Comparison of ENCODE assay signal across 27 cellular contexts in the genomic region with DNA sequence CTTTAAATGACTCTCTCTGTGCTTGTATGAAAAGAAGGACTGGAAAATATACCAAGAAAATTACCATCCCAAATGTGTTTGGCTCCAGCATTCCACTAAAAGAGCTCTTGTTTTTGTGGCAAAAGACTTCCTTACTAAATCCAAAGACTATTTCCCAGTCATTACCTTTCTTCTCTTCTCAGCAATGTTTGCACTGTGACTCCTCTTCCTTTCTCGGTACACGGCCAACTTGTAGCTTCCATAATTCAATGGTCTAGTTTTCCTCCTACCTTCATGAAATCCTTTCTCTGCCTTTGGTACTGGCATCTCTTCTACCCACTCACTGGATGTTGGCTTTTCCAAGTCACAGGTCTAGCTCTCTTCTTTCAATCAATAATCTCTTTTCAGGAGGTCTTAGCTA.
A peak's percentile ranks its signal among the peaks of the same experiment; 100 is the strongest.
DNase-seq lines count a peak whose midpoint lies in the region; ATAC-seq and TF ChIP-seq lines count a peak whose summit lies in the region.
"Had no signal": no experiment of that assay in that cellular context is flagged by ENCODE, and none has a peak within 500 bp of the region (broad histone marks: within the 10 kb centered on the region; RNA-seq: fewer than 3 reads in every experiment).

No MANE protein-coding gene starts in this region.

- DNase-seq in PC-3, result peak; percentile 67
- no peak for DNase-seq in HuH-7 (ENCODE audit: low spot score)
- DNase-seq: 8988T; ACHN; AML-193; BE2C; C1 segment of cervical spinal cord; Caco-2; Calu3; CD4-positive, alpha-beta memory T cell; CD4-positive, alpha-beta T cell; CD4-positive, CD25-positive, alpha-beta regulatory T cell; CD8-positive, alpha-beta memory T cell; CD8-positive, alpha-beta T cell; COR-L47; DMS 273 treated with DMSO at 0.1 percent for 48 hours; DMS153; DMS53; DMS79; DMS79 treated with DMSO at 0.1 percent for 48 hours; DND-41; EL had no signal

- 0 out of 2 replicates have a peak overlapping the region, but pooled peaks have one; percentile 2 for H3K27ac ChIP-seq in PC-3 (ENCODE audit: low read length)
- H3K27ac ChIP-seq: 22Rv1; A549; BLaER1; BLaER1 treated with 17β-estradiol and CSF1 and Interleukin-3, amounts not matched to agents 10 nM and 100 nM; C4-2B had no signal

- no peaks in the 10 kb centered on the region for H3K9me2 ChIP-seq in PC-3 (replicated peaks; ENCODE audit: low read length)

- no peaks in the 10 kb centered on the region for H4K20me1 ChIP-seq in PC-3 (ENCODE audit: low read length)
- H4K20me1 ChIP-seq: BLaER1; BLaER1 treated with 17β-estradiol and CSF1 and Interleukin-3, amounts not matched to agents 10 nM and 100 nM had no signal

- H3K9ac ChIP-seq in PC-3 (ENCODE audit: low read length), result no peak overlapping the region
- H3K9ac ChIP-seq: BLaER1; BLaER1 treated with 17β-estradiol and CSF1 and Interleukin-3, amounts not matched to agents 10 nM and 100 nM had no signal

- CTCF ChIA-PET in PC-3 (lab: Charles Lee), result no interaction called here

- H2AFZ ChIP-seq in PC-3 (ENCODE audit: low read length), result no peak overlapping the region

- H3F3A ChIP-seq in PC-3 (ENCODE audit: low read length, unreplicated experiment), result no peaks in the 10 kb centered on the region

- H3K79me2 ChIP-seq in PC-3 (ENCODE audit: low read length), result no peaks in the 10 kb centered on the region

- TF ChIP-seq CTCF in PC-3 (conservative IDR thresholded peaks at IDR 0.05; ENCODE audit: low read depth, low read length), result no peak

- no TSS peak for BruUV-seq in PC-3 (replicated peaks; lab: Mats Ljungman, UMichigan)

- no peaks in the 10 kb centered on the region for H3K27me3 ChIP-seq in PC-3 (ENCODE audit: low read length)
- H3K27me3 ChIP-seq: BLaER1; BLaER1 treated with 17β-estradiol and CSF1 and Interleukin-3, amounts not matched to agents 10 nM and 100 nM had no signal

- no peaks in the 10 kb centered on the region for H3K9me3 ChIP-seq in PC-3 (ENCODE audit: low read length)
- H3K9me3 ChIP-seq: A549; BE2C; BLaER1; BLaER1 treated with 17β-estradiol and CSF1 and Interleukin-3, amounts not matched to agents 10 nM and 100 nM had no signal

- ATAC-seq in PC-3, result peak; percentile 83
- ATAC-seq: A549; CD8-positive, alpha-beta T cell had no signal

- H3K36me3 ChIP-seq in PC-3 (ENCODE audit: low read depth, low read length), result no peaks in the 10 kb centered on the region
- H3K36me3 ChIP-seq: BE2C; BLaER1; BLaER1 treated with 17β-estradiol and CSF1 and Interleukin-3, amounts not matched to agents 10 nM and 100 nM had no signal

- H3K4me1 ChIP-seq in PC-3 (ENCODE audit: insufficient read depth, low read length), result peaks cover 13% of the 10 kb centered on the region
- H3K4me1 ChIP-seq: A549, BE2C had no signal

- POLR2A ChIA-PET in PC-3 (lab: Charles Lee; ENCODE audit: unreplicated experiment), result interaction anchor here (0.7 to 0.8 kb wide), 2 partner anchors 20 to 34 kb away, joined by 3 to 6 read pairs; no protein-coding TSS in a partner anchor

- 0 out of 2 replicates have a peak overlapping the region, but pooled peaks have one; percentile 5 for H3K4me2 ChIP-seq in PC-3 (ENCODE audit: low read length)
- H3K4me2 ChIP-seq: A549; BLaER1; BLaER1 treated with 17β-estradiol and CSF1 and Interleukin-3, amounts not matched to agents 10 nM and 100 nM had no signal

- intact Hi-C loops in PC-3 (cut with micrococcal nuclease), result no loop called here

- H3K4me3 ChIP-seq in PC-3 (ENCODE audit: low read length), result no peak overlapping the region
- H3K4me3 ChIP-seq: A549; BLaER1; BLaER1 treated with 17β-estradiol and CSF1 and Interleukin-3, amounts not matched to agents 10 nM and 100 nM had no signal
